8 cellular contexts compared by ENCODE assay signal in the genomic region with DNA sequence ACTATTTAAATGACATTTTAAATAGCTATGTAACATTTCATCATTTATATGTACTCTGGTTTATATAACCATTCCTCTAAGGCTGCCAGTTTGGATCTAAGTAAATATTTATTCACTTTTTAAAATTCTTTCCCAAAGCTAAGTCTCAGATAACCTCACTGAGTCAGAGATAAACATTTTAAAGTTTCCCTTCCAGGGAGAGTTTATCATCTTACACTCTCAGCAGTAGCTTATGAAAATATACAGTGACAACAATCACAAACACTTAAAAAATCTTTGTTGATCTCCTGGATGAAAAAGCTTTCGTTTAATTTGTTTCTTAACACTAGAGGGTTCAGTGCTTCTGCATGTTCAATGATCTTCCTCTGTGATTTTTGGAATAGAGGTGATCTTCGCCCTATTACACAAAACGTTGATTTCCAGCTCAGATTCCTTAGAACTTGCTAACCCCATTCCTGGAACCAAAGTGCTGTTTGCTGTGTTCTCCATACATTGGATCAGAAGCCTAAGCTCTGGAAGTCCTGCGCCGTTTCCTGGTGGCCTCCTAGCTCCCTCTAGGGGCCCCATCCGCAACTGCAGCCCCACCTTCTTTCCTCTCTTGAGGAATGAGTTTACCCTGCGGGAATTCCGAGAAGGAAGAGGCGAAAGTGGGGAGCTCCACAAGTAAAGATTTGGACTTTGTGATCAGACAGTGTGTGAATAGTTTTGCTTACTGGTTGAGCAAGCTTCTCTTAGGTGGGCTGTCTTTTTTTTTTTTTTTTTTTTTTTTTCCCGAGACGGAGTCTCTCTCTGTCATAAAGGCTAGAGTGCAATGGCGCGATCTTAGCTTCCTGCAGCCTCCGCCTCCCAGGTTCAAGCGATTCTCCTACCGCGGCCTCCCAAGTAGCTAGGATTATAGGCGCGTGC. TPM values are rescaled to one million over a fixed set of nuclear protein-coding genes. Genes with fewer than 3 reads are reported as not detected.
DNase-seq lines count a peak whose midpoint lies in the region; ATAC-seq, FAIRE-seq and TF ChIP-seq lines count a peak whose summit lies in the region.

No MANE protein-coding gene starts in this region.

- H4K5ac ChIP-seq in H9 (ENCODE audit: insufficient read length, low read depth, low read length): no peak overlapping the region

- H3K9me1 ChIP-seq in K562 (ENCODE audit: control insufficient read depth, insufficient read depth, low read length): no peaks in the 10 kb centered on the region

- H3K4me1 ChIP-seq in H9 (ENCODE audit: insufficient read depth, low read length): no peaks in the 10 kb centered on the region
- peaks cover 5 to 7% of the 10 kb centered on the region in 2 experiments; a peak in 4 of 5 replicates for H3K4me1 ChIP-seq in K562 (replicated peaks in 1 of 2; ENCODE audit: control insufficient read depth in 2 of 2, insufficient read depth in 2 of 2, low read length in 2 of 2)
- no peaks in the 10 kb centered on the region for H3K4me1 ChIP-seq in iPS DF 6.9 (ENCODE audit: control insufficient read depth, insufficient read depth, low read length)
- no peaks in the 10 kb centered on the region for H3K4me1 ChIP-seq in smooth muscle cell (ENCODE audit: low read depth)

- H3K4me3 ChIP-seq in K562 (no peak overlapping the region), iPS DF 6.9 (ENCODE audit: low read length) (no peak overlapping the region), smooth muscle cell (no peak overlapping the region)

- H2BK20ac ChIP-seq in H9 (ENCODE audit: low read depth, low read length, poor library complexity, severe bottlenecking): no peak overlapping the region

- no peak overlapping the region for H3K56ac ChIP-seq in H9 (ENCODE audit: insufficient read length, low read depth, low read length)

- no peak overlapping the region for H2BK5ac ChIP-seq in H9 (ENCODE audit: insufficient read length, low read length)

- H2BK15ac ChIP-seq in H9 (ENCODE audit: low read depth, low read length): no peak overlapping the region

- peaks cover 36% of the 10 kb centered on the region for H3K4me1 Mint-ChIP-seq in CD14-positive monocyte
- H3K4me1 Mint-ChIP-seq in H9: peaks cover 3 to 9% of the 10 kb centered on the region in 2 experiments; a peak in 2 of 4 replicates

- peaks cover 19% of the 10 kb centered on the region for H3F3A ChIP-seq in smooth muscle cell (ENCODE audit: low read depth)

- H3K9me3 Mint-ChIP-seq in CD14-positive monocyte (peaks cover 0 to 3% (median 0%) of the 10 kb centered on the region in 7 donors), H9 (peaks cover 4 to 5% of the 10 kb centered on the region in 2 experiments)

- WGBS in H9 (ENCODE audit: extremely low coverage, insufficient read length, low lambda C conversion rate): no CpG with 5 or more reads among the region's 19 CpGs
- 39% methylated on average over 17 of the region's 19 CpGs for WGBS in K562 (ENCODE audit: insufficient coverage, low coverage, missing lambda C conversion rate)
- no CpG with 5 or more reads among the region's 19 CpGs for WGBS in iPS DF 6.9 (ENCODE audit: insufficient coverage, insufficient read length)
- WGBS in smooth muscle cell (ENCODE audit: low lambda C conversion rate): 64% methylated on average over 17 of the region's 19 CpGs

- peaks cover 9% of the 10 kb centered on the region for H3K36me3 ChIP-seq in K562 (ENCODE audit: control insufficient read depth, insufficient read depth, low read length)
- no peaks in the 10 kb centered on the region for H3K36me3 ChIP-seq in iPS DF 6.9 (ENCODE audit: control insufficient read depth, insufficient read depth, low read length)
- no peaks in the 10 kb centered on the region for H3K36me3 ChIP-seq in smooth muscle cell (ENCODE audit: low read depth)

- H3K18ac ChIP-seq in H9 (ENCODE audit: insufficient read length, low read depth, low read length): no peak overlapping the region

- TF ChIP-seq RAD21 in K562 (CRISPR knock-in tag; conservative IDR thresholded peaks at IDR 0.05 in 1 of 2, IDR thresholded peaks at IDR 0.05 in 1 of 2): peak; percentile 53 to 81

- ATAC-seq in K562: peak; percentile 68

- H3K4me2 ChIP-seq in H9 (ENCODE audit: insufficient read depth, insufficient read length, low read length) (no peak overlapping the region), K562 (ENCODE audit: insufficient read depth, low read length) (no peak overlapping the region), smooth muscle cell (peak overlapping the region; percentile 6)

- H3K9me3 ChIP-seq in H9 (ENCODE audit: control insufficient read depth, low read depth, low read length): no peaks in the 10 kb centered on the region
- H3K9me3 ChIP-seq in K562 (replicated peaks; ENCODE audit: control insufficient read depth, insufficient read depth, low read depth, low read length): no peaks in the 10 kb centered on the region
- H3K9me3 ChIP-seq in iPS DF 6.9 (ENCODE audit: control insufficient read depth, insufficient read depth, low read length): no peaks in the 10 kb centered on the region
- H3K9me3 ChIP-seq in smooth muscle cell (replicated peaks; ENCODE audit: low read depth): no peaks in the 10 kb centered on the region

- H2AFZ ChIP-seq in H9 (ENCODE audit: low read length): no peak overlapping the region
- H2AFZ ChIP-seq in K562 (ENCODE audit: low read depth, low read length): no peak overlapping the region; the same call in 1 of the 2 replicates
- no peak overlapping the region for H2AFZ ChIP-seq in smooth muscle cell (ENCODE audit: low read depth)

- no peak overlapping the region for H3K23ac ChIP-seq in H9 (ENCODE audit: insufficient read length, low read depth, low read length)

- no peak; the same call in 1 of the 2 replicates for TF ChIP-seq EP300 in K562 (IDR thresholded peaks at IDR 0.05; ENCODE audit: low read length)

- no peak for DNase-seq in CD14-positive monocyte (ENCODE audit: low spot score)
- DNase-seq in H9: peak; percentile 79
- peak; percentile 52 to 64 for DNase-seq in SHP77 (lab: John Stamatoyannopoulos, UW)
- DNase-seq in K562 (ENCODE audit: extremely low read depth in 1 of 4, low spot score in 3 of 4): peak; percentile 80 to 81 (median 80)
- DNase-seq in iPS DF 6.9 (ENCODE audit: low read depth, low spot score): peak; percentile 58
- peak; percentile 32 for DNase-seq in smooth muscle cell (lab: John Stamatoyannopoulos, UW; ENCODE audit: unreplicated experiment)
- no peak for DNase-seq in NK-92 treated with Interleukin-12 subunit alpha and Interleukin-12 subunit beta, amount 100 ng/mL, for 24 hours (lab: John Stamatoyannopoulos, UW)
- no peak for DNase-seq in KG1 (lab: John Stamatoyannopoulos, UW)

- TF ChIP-seq CTCF in CD14-positive monocyte (IDR thresholded peaks at IDR 0.05) (peak; percentile 98), H9 (conservative IDR thresholded peaks at IDR 0.05) (peak; percentile 94), K562 (IDR thresholded peaks at IDR 0.05 in 2 of 3, conservative IDR thresholded peaks at IDR 0.05 in 1 of 3; ENCODE audit: insufficient read depth in 2 of 3, low read depth in 1 of 3, low read length in 3 of 3) (peak; percentile 93 to 99 (median 95)), smooth muscle cell (IDR thresholded peaks at IDR 0.05; ENCODE audit: borderline replicate concordance, insufficient read depth, poor library complexity, severe bottlenecking) (peak; percentile 90)

- TF ChIP-seq POLR2A in K562 (conservative IDR thresholded peaks at IDR 0.05): no peak

- no peak overlapping the region for H2AK5ac ChIP-seq in H9 (ENCODE audit: insufficient read length, low read length)

- no peak overlapping the region for H3K4ac ChIP-seq in H9 (ENCODE audit: low read depth, low read length)

- H2BK120ac ChIP-seq in H9 (ENCODE audit: low read depth, low read length, poor library complexity, severe bottlenecking): no peak overlapping the region

- H3K27me3 ChIP-seq in H9 (ENCODE audit: insufficient read depth, low read length): no peaks in the 10 kb centered on the region
- H3K27me3 ChIP-seq in K562 (ENCODE audit: control insufficient read depth in 2 of 2, insufficient read depth in 2 of 2, low read length in 2 of 2): no peaks in the 10 kb centered on the region
- no peaks in the 10 kb centered on the region for H3K27me3 ChIP-seq in iPS DF 6.9 (ENCODE audit: control insufficient read depth, insufficient read depth, low read length)
- H3K27me3 ChIP-seq in smooth muscle cell (ENCODE audit: low read depth): no peaks in the 10 kb centered on the region

- FAIRE-seq in K562 (lab: Jason Lieb, UNC): peak; percentile 78

- H3K79me2 ChIP-seq in H9 (ENCODE audit: insufficient read depth, low read length) (no peaks in the 10 kb centered on the region), K562 (ENCODE audit: control insufficient read depth, insufficient read depth, low read length) (peaks cover 9% of the 10 kb centered on the region; the same call in 2 of the 3 replicates), smooth muscle cell (ENCODE audit: low read depth) (no peaks in the 10 kb centered on the region)

- peak overlapping the region in 1 of 7 donors; percentile 75 for H3K27ac Mint-ChIP-seq in CD14-positive monocyte
- no peak overlapping the region; a peak in 1 of 7 replicates for H3K27ac Mint-ChIP-seq in H9

- H4K8ac ChIP-seq in H9 (replicated peaks; ENCODE audit: insufficient read length, low read depth, low read length): no peak overlapping the region

- H3T11ph ChIP-seq in H9 (ENCODE audit: low read length): no peak overlapping the region

- BruUV-seq in K562 (replicated peaks; lab: Mats Ljungman, UMichigan): no TSS peak

- no peak overlapping the region for H3K9ac ChIP-seq in H9 (ENCODE audit: extremely low read depth, insufficient read length, low read length)
- H3K9ac ChIP-seq in K562 (ENCODE audit: insufficient read depth in 1 of 2, low read depth in 2 of 2, low read length in 2 of 2): no peak overlapping the region
- H3K9ac ChIP-seq in smooth muscle cell (ENCODE audit: low read depth): no peak overlapping the region

- no peaks in the 10 kb centered on the region for H3K27me3 Mint-ChIP-seq in CD14-positive monocyte (ENCODE audit: low read depth in 3 of 3)
- H3K27me3 Mint-ChIP-seq in H9 (ENCODE audit: low read depth): no peaks in the 10 kb centered on the region

- no peak overlapping the region for H3K4me3 Mint-ChIP-seq in CD14-positive monocyte
- no peak overlapping the region for H3K4me3 Mint-ChIP-seq in H9

- no peak overlapping the region for H3K27ac ChIP-seq in H9 (ENCODE audit: insufficient read length, low read depth, low read length)
- H3K27ac ChIP-seq in K562 (ENCODE audit: extremely low read depth, low read depth, low read length): no peak overlapping the region
- H3K27ac ChIP-seq in iPS DF 6.9 (ENCODE audit: low read length): no peak overlapping the region
- H3K27ac ChIP-seq in smooth muscle cell (ENCODE audit: low read depth): peak overlapping the region; percentile 75

- POLR2A ChIA-PET in K562 (lab: Yijun Ruan, JAX): interaction anchor here (0.5 to 1.1 kb wide), 11 partner anchors 10 to 1720 kb away, joined by 3 to 7 read pairs (median 4); no protein-coding TSS in a partner anchor

- H4K91ac ChIP-seq in H9 (ENCODE audit: insufficient read length, low read depth, low read length): no peak overlapping the region

- in situ Hi-C loops in K562 (cut with MboI): loop anchor here (5.0 kb wide), 3 partner anchors 148 to 623 kb away; no protein-coding TSS in a partner anchor

- CTCF ChIA-PET in K562 (lab: Yijun Ruan, JAX; ENCODE audit: low intra/inter-chr PET ratio): interaction anchor here (0.8 to 3.0 kb wide), 4 partner anchors 67 to 622 kb away, joined by 3 to 17 read pairs (median 10); no protein-coding TSS in a partner anchor

- H4K20me1 ChIP-seq in H9 (ENCODE audit: control insufficient read depth, insufficient read depth, insufficient read length) (no peaks in the 10 kb centered on the region), K562 (replicated peaks; ENCODE audit: control insufficient read depth, insufficient read depth, low read length) (peaks cover 3% of the 10 kb centered on the region; the same call in 1 of the 2 replicates), smooth muscle cell (ENCODE audit: low read depth) (no peaks in the 10 kb centered on the region)

- H3K36me3 Mint-ChIP-seq in CD14-positive monocyte (peaks cover 12 to 19% of the 10 kb centered on the region in 2 donors), H9 (ENCODE audit: insufficient read depth in 1 of 3, low read depth in 3 of 3) (peaks cover 5 to 8% (median 5%) of the 10 kb centered on the region in 3 experiments; a peak in 6 of 7 replicates)

- no peak overlapping the region for H3K14ac ChIP-seq in H9 (ENCODE audit: insufficient read depth, low read length)

- no peak overlapping the region for H2BK12ac ChIP-seq in H9 (ENCODE audit: insufficient read length, low read depth, low read length)

- no peaks in the 10 kb centered on the region for H3K23me2 ChIP-seq in H9 (ENCODE audit: insufficient read length, low read depth, low read length, poor library complexity, severe bottlenecking)

- intact Hi-C loops in CD14-positive monocyte (cut with micrococcal nuclease): loop anchor here (2.0 to 10.0 kb wide), 4 partner anchors 67 to 625 kb away; partner anchors contain the start of gene TMEM158 (in 1 of the 2)
- intact Hi-C loops in K562 (cut with micrococcal nuclease): loop anchor here (5.0 to 10.0 kb wide), 3 partner anchors 265 to 433 kb away; partner anchors contain the start of gene TMEM158

- no peaks in the 10 kb centered on the region for H3K79me1 ChIP-seq in H9 (ENCODE audit: insufficient read depth, low read depth, low read length, poor library complexity, severe bottlenecking)

RNA-seq across cellular contexts. Expression of gene SACM1L, which starts 29.3 kb away (rescaled TPM):
- 10 to 100 TPM; 14.6 to 21.5 TPM for polyA plus RNA-seq in CD14-positive monocyte
- 52.8 and 54.7 TPM in 2 replicates for total RNA-seq in H9 (2021)
- total RNA-seq in K562 (2011; cell fraction: chromatin; rRNA removed; ENCODE audit: low replicate concordance): 66.1 and 180 TPM in 2 replicates
- total RNA-seq in K562 (2011; cell fraction: nucleolus; rRNA removed): 30.4 and 44.0 TPM in 2 replicates
- total RNA-seq in K562 (2011; cell fraction: nucleoplasm; rRNA removed): 88.9 and 111 TPM in 2 replicates
- total RNA-seq in K562 (2014; rRNA removed): 25.7 and 29.6 TPM in 2 replicates
- 37.4 and 41.8 TPM in 2 replicates for total RNA-seq in K562 (2014; rRNA removed; fragmentation: Illumina TruSeq; extraction: Trizol)
- 32.8 and 39.3 TPM in 2 replicates for total RNA-seq in K562 (2015; rRNA removed; fragmentation: Illumina TruSeq; extraction: Trizol)
- total RNA-seq in K562 (2021): 51.2 and 52.7 TPM in 2 replicates
- 56.6 and 67.2 TPM in 2 replicates for polyA plus RNA-seq in K562 (2011; rRNA removed)
- 7.9 and 21.0 TPM in 2 replicates for polyA plus RNA-seq in K562 (2011; cell fraction: cytosol; rRNA removed)
- polyA plus RNA-seq in K562 (2011; cell fraction: nucleus; rRNA removed): 48.2 and 64.0 TPM in 2 replicates
- polyA plus RNA-seq in K562 (2012): 38.5 and 66.8 TPM in 2 replicates
- polyA plus RNA-seq in K562 (2014; fragmentation: Illumina TruSeq; extraction: Trizol): 45.3 and 50.4 TPM in 2 replicates
- 10 to 100 TPM; 33.0 to 50.4 TPM for polyA plus RNA-seq in K562 (2014; fragmentation: Nextera tagmentation; extraction: Ambion mirVana)
- polyA plus RNA-seq in K562 (2014; rRNA removed): 40.3 and 43.5 TPM in 2 replicates
- polyA minus RNA-seq in K562 (2011; rRNA and poly(A)+ RNA removed): 66.2 and 77.8 TPM in 2 replicates
- polyA minus RNA-seq in K562 (2011; cell fraction: cytosol; rRNA and poly(A)+ RNA removed): 36.9 and 46.6 TPM in 2 replicates
- polyA minus RNA-seq in K562 (2011; cell fraction: nucleus; rRNA and poly(A)+ RNA removed): 47.9 and 88.0 TPM in 2 replicates
- total RNA-seq in smooth muscle cell: 24.7 and 31.7 TPM in 2 replicates
- 12.9 and 15.8 TPM in 2 replicates for polyA plus RNA-seq in smooth muscle cell

Comparison
In these comparisons a context has a peak if more than half of its experiments do, and no peak if none do; other contexts are left out.
1. DNase-seq: peak in H9 (single experiment), SHP77 (2 of 2), K562 (4 of 4), iPS DF 6.9 (single experiment) and smooth muscle cell (single experiment); none in CD14-positive monocyte (single experiment), NK-92 treated with Interleukin-12 subunit alpha and Interleukin-12 subunit beta, amount 100 ng/mL, for 24 hours (single experiment) and KG1 (single experiment).
2. Peak in every context shown above with its lines, with median percentiles within 50 percentile points of each other: CTCF ChIP-seq.